ENCODE assay signal across 16 cellular contexts in genomic region chr5:150063638-150064037, GRCh38. TPM values are rescaled to one million over a fixed set of nuclear protein-coding genes. Genes with fewer than 3 reads are reported as not detected.
DNase-seq lines count a peak whose midpoint lies in the region; ATAC-seq and TF ChIP-seq lines count a peak whose summit lies in the region.
"Had no signal": no experiment of that assay in that cellular context is flagged by ENCODE, and none has a peak within 500 bp of the region (broad histone marks: within the 10 kb centered on the region; RNA-seq: fewer than 3 reads in every experiment).

No MANE protein-coding gene starts in this region.

- intact Hi-C loops in left ventricle myocardium superior (cut with micrococcal nuclease) (no loop called here), Right ventricle myocardium inferior (cut with DNase I) (no loop called here), sciatic nerve (cut with DNase I) (no loop called here)

- H3K27ac ChIP-seq in neural progenitor cell, result no peak overlapping the region
- H3K27ac ChIP-seq: C4-2B had no signal

- H3K27me3 Mint-ChIP-seq in central memory CD8-positive, alpha-beta T cell, result peaks cover 70% of the 10 kb centered on the region
- peaks cover 4% of the 10 kb centered on the region for H3K27me3 Mint-ChIP-seq in neural progenitor cell (ENCODE audit: insufficient read depth, low read depth)

- H3F3A ChIP-seq in neural progenitor cell (ENCODE audit: low read depth), result no peaks in the 10 kb centered on the region

- no peak overlapping the region for H3K4me3 ChIP-seq in neural progenitor cell
- H3K4me3 ChIP-seq: HAP-1 had no signal

- DNase-seq in left ventricle myocardium superior (no peak), Right ventricle myocardium inferior (ENCODE audit: missing footprints) (no peak), sciatic nerve (ENCODE audit: low spot score) (peak; percentile 58), neural progenitor cell (ENCODE audit: low spot score) (no peak)
- DNase-seq in central memory CD8-positive, alpha-beta T cell (ENCODE audit: low spot score in 2 of 2), result no peak
- DNase-seq: ACHN; CD8-positive, alpha-beta T cell; COR-L47; DMS153; DMS79 treated with DMSO at 0.1 percent for 48 hours; EL had no signal

- TF ChIP-seq CTCF in neural progenitor cell (IDR thresholded peaks at IDR 0.05), result no peak

- peaks cover 14% of the 10 kb centered on the region for H3K4me1 Mint-ChIP-seq in central memory CD8-positive, alpha-beta T cell
- H3K4me1 Mint-ChIP-seq in neural progenitor cell, result peaks cover 20% of the 10 kb centered on the region

- H3K36me3 ChIP-seq in neural progenitor cell, result no peaks in the 10 kb centered on the region
- H3K36me3 ChIP-seq: HAP-1 had no signal

- H3K36me3 Mint-ChIP-seq in central memory CD8-positive, alpha-beta T cell (ENCODE audit: insufficient read depth), result no peaks in the 10 kb centered on the region
- no peaks in the 10 kb centered on the region for H3K36me3 Mint-ChIP-seq in neural progenitor cell
- H3K36me3 Mint-ChIP-seq: CD8-positive, alpha-beta T cell had no signal

- no peaks in the 10 kb centered on the region for H4K20me1 ChIP-seq in neural progenitor cell (ENCODE audit: low read depth)

- no peak overlapping the region for H3K9ac ChIP-seq in neural progenitor cell

- H3K9me3 Mint-ChIP-seq in central memory CD8-positive, alpha-beta T cell, result no peaks in the 10 kb centered on the region
- H3K9me3 Mint-ChIP-seq in neural progenitor cell, result no peaks in the 10 kb centered on the region
- H3K9me3 Mint-ChIP-seq: CD8-positive, alpha-beta T cell had no signal

- H3K27me3 ChIP-seq in neural progenitor cell, result no peaks in the 10 kb centered on the region

- no peak overlapping the region for H3K4me3 Mint-ChIP-seq in central memory CD8-positive, alpha-beta T cell
- no peak overlapping the region for H3K4me3 Mint-ChIP-seq in neural progenitor cell
- H3K4me3 Mint-ChIP-seq: CD8-positive, alpha-beta T cell had no signal

- no peaks in the 10 kb centered on the region for H3K79me2 ChIP-seq in neural progenitor cell (ENCODE audit: low read depth)

- no peak overlapping the region for H2AFZ ChIP-seq in neural progenitor cell (replicated peaks)

- ATAC-seq in left ventricle myocardium superior (peak; percentile 26), Right ventricle myocardium inferior (no peak), sciatic nerve (no peak), GM18861 (IDR thresholded peaks at IDR 0.05; ENCODE audit: unreplicated experiment) (no peak), GM21390 (IDR thresholded peaks at IDR 0.05; ENCODE audit: unreplicated experiment) (no peak)
- ATAC-seq in central memory CD8-positive, alpha-beta T cell (replicated peaks; ENCODE audit: extremely low read depth, poor library complexity, severe bottlenecking), result no peak
- ATAC-seq: CD8-positive, alpha-beta T cell had no signal

- peak overlapping the region; percentile 79 for H3K27ac Mint-ChIP-seq in central memory CD8-positive, alpha-beta T cell (ENCODE audit: low read depth)
- no peak overlapping the region for H3K27ac Mint-ChIP-seq in neural progenitor cell
- H3K27ac Mint-ChIP-seq: CD8-positive, alpha-beta T cell had no signal

- H3K9me3 ChIP-seq in neural progenitor cell (ENCODE audit: low read depth), result no peaks in the 10 kb centered on the region
- H3K9me3 ChIP-seq: HAP-1 had no signal

- H3K4me2 ChIP-seq in neural progenitor cell, result no peak overlapping the region

- H3K4me1 ChIP-seq in neural progenitor cell, result peaks cover 15% of the 10 kb centered on the region
- H3K4me1 ChIP-seq: HAP-1 had no signal

RNA-seq across cellular contexts. Expression of gene CSF1R, which starts 22.7 kb away (rescaled TPM):
- total RNA-seq in left ventricle myocardium superior, result 20.1 TPM
- total RNA-seq in Right ventricle myocardium inferior, result 21.9 TPM
- total RNA-seq in sciatic nerve, result 74.8 TPM
- total RNA-seq in neural progenitor cell (ENCODE audit: low replicate concordance), result not detected in 2 replicates
- total RNA-seq: H1 had no signal

Comparison
In these comparisons a context has a peak if more than half of its experiments do, and no peak if none do; other contexts are left out.
1. RNA of gene CSF1R, which starts 22.7 kb away (total RNA-seq): 74.8 TPM in sciatic nerve (single experiment), 21.9 TPM in Right ventricle myocardium inferior (single experiment) and 20.1 TPM in left ventricle myocardium superior (single experiment); not detected in neural progenitor cell; every median in the first group is over 10 times any median in the second.